ENCODE assay signal across 27 cellular contexts in genomic region chr5:137606401-137606800, GRCh38.
"Had no signal": no experiment of that assay in that cellular context is flagged by ENCODE, and none has a peak within 500 bp of the region (broad histone marks: within the 10 kb centered on the region; RNA-seq: fewer than 3 reads in every experiment).

No MANE protein-coding gene starts in this region.

- H3K27ac Mint-ChIP-seq: activated CD4-positive, alpha-beta T cell treated with anti-CD3 and anti-CD28 coated beads for 36 hours; activated CD4-positive, alpha-beta T cell treated with anti-CD3 and anti-CD28 coated beads, Interleukin-2, amount 10 ng/mL, durations not matched to agents 7 days and 5 days; activated CD8-positive, alpha-beta T cell treated with anti-CD3 and anti-CD28 coated beads, Interleukin-2, amount 10 ng/mL, durations not matched to agents 7 days and 5 days; activated naive CD4-positive, alpha-beta T cell treated with anti-CD3 and anti-CD28 coated beads for 36 hours; activated naive CD4-positive, alpha-beta T cell treated with anti-CD3 and anti-CD28 coated beads, Interleukin-2, amount 50 U/mL, for 72 hours; activated T-helper 1 cell treated with anti-CD3 and anti-CD28 coated beads, Interleukin-12 subunit alpha, Interleukin-12 subunit beta, Interleukin-2, Interleukin-4 antibody, amounts not matched to agents 30 ng/mL and 10 ng/mL and 1 ng/mL, durations not matched to agents 14 hours and 24 hours and 36 hours had no signal

- H3K4me3 ChIP-seq: SJCRH30, SK-N-MC had no signal

- H3K36me3 Mint-ChIP-seq: activated naive CD4-positive, alpha-beta T cell treated with anti-CD3 and anti-CD28 coated beads, Interleukin-2, amount 50 U/mL, for 72 hours had no signal

- H3K36me3 ChIP-seq: brain microvascular endothelial cell, SJCRH30 had no signal

- H3K27ac ChIP-seq: brain microvascular endothelial cell, SJCRH30, SK-N-MC had no signal

- H3K4me1 ChIP-seq: SJCRH30 had no signal

- ATAC-seq: activated CD4-positive, alpha-beta T cell treated with anti-CD3 and anti-CD28 coated beads for 36 hours; activated CD4-positive, CD25-positive, alpha-beta regulatory T cell treated with anti-CD3 and anti-CD28 coated beads, Interleukin-2, amount 50 U/mL, for 24 hours; activated CD8-positive, alpha-beta T cell treated with anti-CD3 and anti-CD28 coated beads, Interleukin-2, amount 10 ng/mL, durations not matched to agents 7 days and 5 days; activated naive CD4-positive, alpha-beta T cell treated with anti-CD3 and anti-CD28 coated beads, Interleukin-2, amount 50 U/mL, for 72 hours; activated T-cell treated with anti-CD3 and anti-CD28 coated beads, Interleukin-2, amount 50 U/mL, for 4 hours; Panc1 had no signal

- H3K4me1 Mint-ChIP-seq: activated CD4-positive, alpha-beta T cell treated with anti-CD3 and anti-CD28 coated beads for 36 hours; activated CD4-positive, alpha-beta T cell treated with anti-CD3 and anti-CD28 coated beads, Interleukin-2, amount 10 ng/mL, durations not matched to agents 7 days and 5 days had no signal

- H3K9me3 Mint-ChIP-seq: activated CD4-positive, alpha-beta T cell treated with anti-CD3 and anti-CD28 coated beads, Interleukin-2, amount 10 ng/mL, durations not matched to agents 7 days and 5 days; activated naive CD4-positive, alpha-beta T cell treated with anti-CD3 and anti-CD28 coated beads for 36 hours; activated naive CD4-positive, alpha-beta T cell treated with anti-CD3 and anti-CD28 coated beads, Interleukin-2, amount 50 U/mL, for 72 hours; activated T-cell treated with anti-CD3 and anti-CD28 coated beads, Interleukin-2, amount 50 U/mL, for 4 hours; activated T-helper 1 cell treated with anti-CD3 and anti-CD28 coated beads, Interleukin-12 subunit alpha, Interleukin-12 subunit beta, Interleukin-2, Interleukin-4 antibody, amounts not matched to agents 30 ng/mL and 10 ng/mL and 1 ng/mL, durations not matched to agents 14 hours and 24 hours and 36 hours had no signal

- H3K4me3 Mint-ChIP-seq: activated CD4-positive, alpha-beta T cell treated with anti-CD3 and anti-CD28 coated beads for 36 hours; activated CD4-positive, alpha-beta T cell treated with anti-CD3 and anti-CD28 coated beads, Interleukin-2, amount 10 ng/mL, durations not matched to agents 7 days and 5 days; activated CD8-positive, alpha-beta T cell treated with anti-CD3 and anti-CD28 coated beads, Interleukin-2, amount 10 ng/mL, durations not matched to agents 7 days and 5 days; activated naive CD4-positive, alpha-beta T cell treated with anti-CD3 and anti-CD28 coated beads for 36 hours; activated T-cell treated with anti-CD3 and anti-CD28 coated beads, Interleukin-2, amount 50 U/mL, for 4 hours; activated T-helper 1 cell treated with anti-CD3 and anti-CD28 coated beads, Interleukin-12 subunit alpha, Interleukin-12 subunit beta, Interleukin-2, Interleukin-4 antibody, amounts not matched to agents 30 ng/mL and 10 ng/mL and 1 ng/mL, durations not matched to agents 14 hours and 24 hours and 36 hours had no signal

- H3K9me3 ChIP-seq: SJCRH30 had no signal

- DNase-seq: activated CD4-positive, alpha-beta T cell treated with anti-CD3 and anti-CD28 coated beads for 36 hours; activated CD4-positive, alpha-beta T cell treated with anti-CD3 and anti-CD28 coated beads, Interleukin-2, amount 10 ng/mL, durations not matched to agents 7 days and 5 days; activated CD4-positive, alpha-beta T cell treated with anti-CD3 and anti-CD28 coated beads, Interleukin-2, amount 50 U/mL, for 48 hours; activated CD8-positive, alpha-beta T cell treated with anti-CD3 and anti-CD28 coated beads, Interleukin-2, amount 10 ng/mL, durations not matched to agents 7 days and 5 days; activated gamma-delta T cell treated with Interleukin-2 at 50 U/mL for 16 hours; activated naive CD4-positive, alpha-beta T cell treated with anti-CD3 and anti-CD28 coated beads for 36 hours; activated T-cell treated with anti-CD3 and anti-CD28 coated beads, Interleukin-2, amount 50 U/mL, for 4 hours; amniotic stem cell; aorta; brain microvascular endothelial cell; central memory CD4-positive, alpha-beta T cell; MM.1S; MV-4-11; NCI-H1092; NCI-H1436 treated with DMSO at 0.1 percent for 48 hours; NCI-H1694 treated with DMSO at 0.1 percent for 48 hours; NCI-H2029; NCI-H345; NCI-H524 treated with DMSO at 0.1 percent for 48 hours; SHP77; SJCRH30; T1000 had no signal
